ENCODE assay signal across 8 cellular contexts in the genomic region with DNA sequence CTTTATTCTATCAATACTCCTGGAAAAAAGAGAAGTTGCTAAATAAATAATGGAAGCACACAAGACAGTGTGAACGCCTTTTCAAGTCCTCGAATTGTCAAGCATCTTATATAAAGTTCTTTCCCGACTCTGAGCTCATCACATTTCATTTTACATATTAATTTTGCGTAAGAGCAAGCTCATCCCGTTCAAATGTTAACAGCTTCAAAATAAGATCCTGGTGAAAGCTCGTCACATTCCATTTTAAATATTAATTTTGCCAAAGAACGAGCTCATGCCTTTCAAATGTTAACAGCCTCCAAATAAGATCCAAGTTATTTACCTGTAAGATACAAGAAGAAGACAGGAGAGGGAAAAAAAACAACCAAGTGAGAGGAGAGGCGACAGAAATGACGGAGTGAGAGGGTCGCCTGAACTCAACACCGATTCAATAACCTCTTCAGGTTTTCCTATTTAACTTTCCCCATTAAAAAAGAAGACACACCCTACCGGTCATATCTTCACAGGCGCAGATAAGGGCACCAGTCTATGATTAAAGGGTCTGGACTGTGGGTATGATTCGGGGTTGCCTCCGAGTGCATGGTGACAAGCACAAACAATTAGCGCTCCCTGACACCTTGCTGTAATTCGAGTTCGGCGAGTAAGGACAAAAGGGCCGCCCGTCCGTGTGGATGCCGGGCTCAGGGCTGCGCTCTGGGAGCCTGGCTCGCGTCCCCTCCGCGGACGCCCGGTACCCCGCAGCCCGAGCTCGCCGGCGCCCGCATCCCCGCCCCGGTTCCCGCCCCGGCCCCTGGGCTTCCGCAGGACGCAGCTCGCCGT.
DNase-seq lines count a peak whose midpoint lies in the region; TF ChIP-seq lines count a peak whose summit lies in the region.

No MANE protein-coding gene starts in this region.

- WGBS in adipose tissue, 3 donors = 5 to 9% (median 6%) methylated on average over 27 to 44 of the region's 44 CpGs

- H3K4me1 Mint-ChIP-seq in activated CD4-positive, alpha-beta T cell treated with anti-CD3 and anti-CD28 coated beads, Interleukin-2, amount 10 ng/mL, durations not matched to agents 24 days and 14 days = peaks cover 24% of the 10 kb centered on the region
- H3K4me1 Mint-ChIP-seq in immature natural killer cell = peaks cover 27 to 40% of the 10 kb centered on the region in 2 donors

- intact Hi-C loops in activated CD4-positive, alpha-beta T cell treated with anti-CD3 and anti-CD28 coated beads, Interleukin-2, amount 10 ng/mL, durations not matched to agents 24 days and 14 days (cut with micrococcal nuclease) = loop anchor here (5.0 to 10.0 kb wide), 5 partner anchors 126 to 831 kb away; a partner anchor contains a TSS

- TF ChIP-seq CTCF in HFF-Myc (IDR thresholded peaks at IDR 0.05; ENCODE audit: low read depth, low read length, missing control alignments) = no peak

- peak overlapping the region; percentile 69 for H3K4me3 ChIP-seq in HFF-Myc (replicated peaks; ENCODE audit: low read depth, low read length)

- H3K4me3 Mint-ChIP-seq in activated CD4-positive, alpha-beta T cell treated with anti-CD3 and anti-CD28 coated beads, Interleukin-2, amount 10 ng/mL, durations not matched to agents 24 days and 14 days = peak overlapping the region; percentile 92
- H3K4me3 Mint-ChIP-seq in immature natural killer cell = peak overlapping the region; percentile 77 to 92 (median 88)

- peak overlapping the region; percentile 64 for H3K27ac ChIP-seq in adipose tissue (ENCODE audit: low read depth, low read length)

- H3K9me3 Mint-ChIP-seq in activated CD4-positive, alpha-beta T cell treated with anti-CD3 and anti-CD28 coated beads, Interleukin-2, amount 10 ng/mL, durations not matched to agents 24 days and 14 days = no peaks in the 10 kb centered on the region
- no peaks in the 10 kb centered on the region for H3K9me3 Mint-ChIP-seq in immature natural killer cell

- peaks cover 2% of the 10 kb centered on the region for H3K27me3 Mint-ChIP-seq in activated CD4-positive, alpha-beta T cell treated with anti-CD3 and anti-CD28 coated beads, Interleukin-2, amount 10 ng/mL, durations not matched to agents 24 days and 14 days
- peaks cover 3 to 11% (median 5%) of the 10 kb centered on the region in 3 donors for H3K27me3 Mint-ChIP-seq in immature natural killer cell (ENCODE audit: low read depth in 3 of 3)

- DNase-seq in activated CD4-positive, alpha-beta T cell treated with anti-CD3 and anti-CD28 coated beads, Interleukin-2, amount 10 ng/mL, durations not matched to agents 24 days and 14 days = no peak
- DNase-seq in activated CD4-positive, alpha-beta T cell treated with anti-CD3 and anti-CD28 coated beads for 48 hours = no peak
- DNase-seq in HFF-Myc (ENCODE audit: extremely low read depth, low read depth) = no peak
- peak; percentile 18 for DNase-seq in NCI-H226
- no peak for DNase-seq in immature natural killer cell
- DNase-seq in stimulated activated CD4-positive, alpha-beta T cell treated with anti-CD3 and anti-CD28 coated beads, TNF-alpha, amount 100 ng/mL, for 48 hours (ENCODE audit: low read depth in 3 of 3) = peak in 2 of 3 donors; percentile 4 to 11
- no peak for DNase-seq in KG1 (lab: John Stamatoyannopoulos, UW)

- H3K36me3 Mint-ChIP-seq in activated CD4-positive, alpha-beta T cell treated with anti-CD3 and anti-CD28 coated beads, Interleukin-2, amount 10 ng/mL, durations not matched to agents 24 days and 14 days (ENCODE audit: low read depth) = peaks cover 6% of the 10 kb centered on the region
- H3K36me3 Mint-ChIP-seq in immature natural killer cell = no peaks in the 10 kb centered on the region

- H3K27ac Mint-ChIP-seq in activated CD4-positive, alpha-beta T cell treated with anti-CD3 and anti-CD28 coated beads, Interleukin-2, amount 10 ng/mL, durations not matched to agents 24 days and 14 days = peak overlapping the region; percentile 85
- peak overlapping the region; percentile 66 to 95 (median 84) for H3K27ac Mint-ChIP-seq in immature natural killer cell

Comparison
In these comparisons a context has a peak if more than half of its experiments do, and no peak if none do; other contexts are left out.
1. DNase-seq: peak in NCI-H226 (single experiment) and stimulated activated CD4-positive, alpha-beta T cell treated with anti-CD3 and anti-CD28 coated beads, TNF-alpha, amount 100 ng/mL, for 48 hours (2 of 3); none in activated CD4-positive, alpha-beta T cell treated with anti-CD3 and anti-CD28 coated beads, Interleukin-2, amount 10 ng/mL, durations not matched to agents 24 days and 14 days (single experiment), activated CD4-positive, alpha-beta T cell treated with anti-CD3 and anti-CD28 coated beads for 48 hours (single experiment), HFF-Myc (single experiment), immature natural killer cell (0 of 3) and KG1 (single experiment).